In genomic region chr10:22931948-22932347, GRCh38 we compare ENCODE assay signal across 1 cellular context.
TF ChIP-seq lines count a peak whose summit lies in the region.

No MANE protein-coding gene starts in this region.

TF ChIP-seq in SK-N-SH, 30 proteins besides CTCF, POLR2A, EP300 and RAD21 (continued from another document):
- TF ChIP-seq EZH2phosphoT487 (IDR thresholded peaks at IDR 0.05; ENCODE audit: borderline replicate concordance, low read depth) (no peak), SMC3 (IDR thresholded peaks at IDR 0.05; ENCODE audit: low read depth, low read length) (no peak), NRF1 (IDR thresholded peaks at IDR 0.05; ENCODE audit: low read depth, low read length) (no peak), FOXM1 (IDR thresholded peaks at IDR 0.05; ENCODE audit: low read depth) (no peak), TEAD4 (IDR thresholded peaks at IDR 0.05; ENCODE audit: borderline replicate concordance, insufficient read depth) (no peak), MXI1 (IDR thresholded peaks at IDR 0.05; ENCODE audit: low read depth, low read length) (no peak), FOSL2 (IDR thresholded peaks at IDR 0.05; ENCODE audit: borderline replicate concordance, low read depth) (no peak), FOXJ3 (CRISPR knock-in tag; IDR thresholded peaks at IDR 0.05) (no peak), ELF1 (IDR thresholded peaks at IDR 0.05) (no peak), REST (IDR thresholded peaks at IDR 0.05; ENCODE audit: low read depth, low read length) (no peak), MAX (IDR thresholded peaks at IDR 0.05; ENCODE audit: low read depth) (no peak)
